8 cellular contexts compared by ENCODE assay signal in genomic region chr2:191691016-191691725, GRCh38. TPM values are rescaled to one million over a fixed set of nuclear protein-coding genes. Genes with fewer than 3 reads are reported as not detected.
DNase-seq lines count a peak whose midpoint lies in the region; ATAC-seq and TF ChIP-seq lines count a peak whose summit lies in the region.

No MANE protein-coding gene starts in this region.

- peak in 1 of 2 donors; percentile 14 for TF ChIP-seq POLR2A in Peyer's patch (IDR thresholded peaks at IDR 0.05)

- H3K4me3 ChIP-seq in Peyer's patch (no peak overlapping the region), astrocyte of the cerebellum (ENCODE audit: low read depth, low read length) (no peak overlapping the region)

- peaks cover 0 to 10% (median 0%) of the 10 kb centered on the region in 3 donors for H3K36me3 ChIP-seq in Peyer's patch

- ATAC-seq in GM21423 (IDR thresholded peaks at IDR 0.05; ENCODE audit: unreplicated experiment) (peak; percentile 74), HG03575 (IDR thresholded peaks at IDR 0.05; ENCODE audit: extremely low read depth, insufficient number of reproducible peaks, low FRiP score, unreplicated experiment) (peak; percentile 61)

- TF ChIP-seq CTCF in Peyer's patch (IDR thresholded peaks at IDR 0.05) (peak; percentile 69 to 96 (median 83)), astrocyte of the cerebellum (IDR thresholded peaks at IDR 0.05; ENCODE audit: low read depth, low read length, missing control alignments) (peak; percentile 75)

- H3K27me3 ChIP-seq in Peyer's patch, result no peaks in the 10 kb centered on the region

- no peaks in the 10 kb centered on the region for H3K9me3 ChIP-seq in Peyer's patch

- DNase-seq in activated CD4-positive, CD25-positive, alpha-beta regulatory T cell treated with anti-CD3 and anti-CD28 coated beads, Interleukin-2, amount 50 U/mL, for 16 hours (ENCODE audit: low read depth, low spot score), result peak; percentile 41
- no peak for DNase-seq in activated CD4-positive, CD25-positive, alpha-beta regulatory T cell treated with anti-CD3 and anti-CD28 coated beads, Interleukin-2, amount 50 U/mL, for 72 hours
- DNase-seq in Peyer's patch (peak in 2 of 3 donors; percentile 51 to 78), astrocyte of the cerebellum (ENCODE audit: low read depth) (peak; percentile 85), hepatic stellate cell (ENCODE audit: low spot score) (peak; percentile 54)
- DNase-seq in stimulated activated CD4-positive, alpha-beta T cell treated with anti-CD3 and anti-CD28 coated beads, Interleukin-2, amount 100 ng/mL, for 48 hours, result peak; percentile 29 to 39

- H3K4me1 ChIP-seq in Peyer's patch, result peaks cover 0 to 27% (median 2%) of the 10 kb centered on the region in 4 donors

- in situ Hi-C loops in astrocyte of the cerebellum (cut with HindIII; ENCODE audit: low sequenced_read_pairs), result no loop called here

- H3K27ac ChIP-seq in Peyer's patch, result peak overlapping the region in 1 of 4 donors; percentile 19

RNA-seq across cellular contexts. Expression of gene NABP1, which starts 13.2 kb away (rescaled TPM):
- total RNA-seq in Peyer's patch, result 100 to 1,000 TPM in 3 of 4 donors, 10 to 100 TPM in 1; 31.4 to 273 (median 211) TPM
